In genomic region chr10:84541289-84541637, GRCh38 we compare ENCODE assay signal across 9 cellular contexts.
A peak's percentile ranks its signal among the peaks of the same experiment; 100 is the strongest.
DNase-seq lines count a peak whose midpoint lies in the region; ATAC-seq, FAIRE-seq and TF ChIP-seq lines count a peak whose summit lies in the region.
"Had no signal": no experiment of that assay in that cellular context is flagged by ENCODE, and none has a peak within 500 bp of the region (broad histone marks: within the 10 kb centered on the region; RNA-seq: fewer than 3 reads in every experiment).

No MANE protein-coding gene starts in this region.

- TF ChIP-seq EP300 in A549 (IDR thresholded peaks at IDR 0.05): no peak

- TF ChIP-seq CTCF in A549 (IDR thresholded peaks at IDR 0.05) (no peak), GM12874 (IDR thresholded peaks at IDR 0.05; ENCODE audit: insufficient read depth, low read depth, low read length) (peak; percentile 28; the same call in 1 of the 2 replicates), astrocyte of the spinal cord (IDR thresholded peaks at IDR 0.05; ENCODE audit: low read depth, low read length) (peak; percentile 13)

- DNase-seq in A549 (ENCODE audit: low read depth in 1 of 2, low spot score in 1 of 2) (peak in 1 of 2 experiments; percentile 46), astrocyte of the spinal cord (ENCODE audit: low read depth, low spot score) (no peak), left lobe of liver (ENCODE audit: low spot score) (no peak), NCI-H1694 treated with DMSO at 0.1 percent for 48 hours (lab: John Stamatoyannopoulos, UW) (no peak), NCI-H82 (lab: John Stamatoyannopoulos, UW) (no peak), cerebellum (ENCODE audit: low spot score) (no peak)
- DNase-seq: activated naive CD4-positive, alpha-beta T cell treated with anti-CD3 and anti-CD28 coated beads, Interleukin-2, amount 50 U/mL, for 16 hours had no signal

- POLR2A ChIA-PET in A549 (lab: Yijun Ruan, JAX): no interaction called here

- H3K4me3 ChIP-seq in A549: peak overlapping the region; percentile 47; the same call in 2 of the 3 replicates
- peak overlapping the region; percentile 44 for H3K4me3 ChIP-seq in astrocyte of the spinal cord (ENCODE audit: low read depth, low read length)

- peak overlapping the region in 1 of 2 experiments; percentile 81; a peak in 4 of 6 replicates for H3K27ac ChIP-seq in A549

- TF ChIP-seq RAD21 in A549 (conservative IDR thresholded peaks at IDR 0.05 in 1 of 2, IDR thresholded peaks at IDR 0.05 in 1 of 2): no peak

- no peak for TF ChIP-seq POLR2A in A549 (IDR thresholded peaks at IDR 0.05; ENCODE audit: low read length)

- H3K9me3 ChIP-seq in A549: no peaks in the 10 kb centered on the region

- no peak for FAIRE-seq in A549 (lab: Jason Lieb, UNC)

- ATAC-seq in A549: peak; percentile 8 to 29; a peak in 3 of 6 replicates
- ATAC-seq in left lobe of liver: peak; percentile 76
- ATAC-seq in GM21825 (IDR thresholded peaks at IDR 0.05; ENCODE audit: unreplicated experiment): no peak

- WGBS in A549 (ENCODE audit: missing lambda C conversion rate): 91% methylated on average over 5 of the region's 6 CpGs

- in situ Hi-C loops in astrocyte of the spinal cord (cut with HindIII; ENCODE audit: low sequenced_read_pairs): no loop called here

- peak overlapping the region; percentile 94 for H3K4me2 ChIP-seq in A549

- CTCF ChIA-PET in A549 (lab: Yijun Ruan, JAX): interaction anchor here (1.7 to 12.0 kb wide), 9 partner anchors 10 to 1834 kb away, joined by 4 to 341 read pairs (median 9); no protein-coding TSS in a partner anchor

- peaks cover 16% of the 10 kb centered on the region for H3K4me1 ChIP-seq in A549

TF ChIP-seq in A549, 52 proteins besides CTCF, POLR2A, EP300 and RAD21:
- TF ChIP-seq NFE2L2 (conservative IDR thresholded peaks at IDR 0.05; ENCODE audit: low read length) (no peak), HOXB5 (CRISPR knock-in tag; IDR thresholded peaks at IDR 0.05) (no peak), ZFP36 (IDR thresholded peaks at IDR 0.05; ENCODE audit: borderline replicate concordance, partially characterized antibody) (no peak), BHLHE40 (IDR thresholded peaks at IDR 0.05; ENCODE audit: low read depth, low read length) (no peak)
- TF ChIP-seq, protein P1, sequence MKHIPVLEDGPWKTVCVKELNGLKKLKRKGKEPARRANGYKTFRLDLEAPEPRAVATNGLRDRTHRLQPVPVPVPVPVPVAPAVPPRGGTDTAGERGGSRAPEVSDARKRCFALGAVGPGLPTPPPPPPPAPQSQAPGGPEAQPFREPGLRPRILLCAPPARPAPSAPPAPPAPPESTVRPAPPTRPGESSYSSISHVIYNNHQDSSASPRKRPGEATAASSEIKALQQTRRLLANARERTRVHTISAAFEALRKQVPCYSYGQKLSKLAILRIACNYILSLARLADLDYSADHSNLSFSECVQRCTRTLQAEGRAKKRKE (CRISPR knock-in tag; IDR thresholded peaks at IDR 0.05; ENCODE audit: low read depth): no peak
